8 cellular contexts compared by ENCODE assay signal in the genomic region with DNA sequence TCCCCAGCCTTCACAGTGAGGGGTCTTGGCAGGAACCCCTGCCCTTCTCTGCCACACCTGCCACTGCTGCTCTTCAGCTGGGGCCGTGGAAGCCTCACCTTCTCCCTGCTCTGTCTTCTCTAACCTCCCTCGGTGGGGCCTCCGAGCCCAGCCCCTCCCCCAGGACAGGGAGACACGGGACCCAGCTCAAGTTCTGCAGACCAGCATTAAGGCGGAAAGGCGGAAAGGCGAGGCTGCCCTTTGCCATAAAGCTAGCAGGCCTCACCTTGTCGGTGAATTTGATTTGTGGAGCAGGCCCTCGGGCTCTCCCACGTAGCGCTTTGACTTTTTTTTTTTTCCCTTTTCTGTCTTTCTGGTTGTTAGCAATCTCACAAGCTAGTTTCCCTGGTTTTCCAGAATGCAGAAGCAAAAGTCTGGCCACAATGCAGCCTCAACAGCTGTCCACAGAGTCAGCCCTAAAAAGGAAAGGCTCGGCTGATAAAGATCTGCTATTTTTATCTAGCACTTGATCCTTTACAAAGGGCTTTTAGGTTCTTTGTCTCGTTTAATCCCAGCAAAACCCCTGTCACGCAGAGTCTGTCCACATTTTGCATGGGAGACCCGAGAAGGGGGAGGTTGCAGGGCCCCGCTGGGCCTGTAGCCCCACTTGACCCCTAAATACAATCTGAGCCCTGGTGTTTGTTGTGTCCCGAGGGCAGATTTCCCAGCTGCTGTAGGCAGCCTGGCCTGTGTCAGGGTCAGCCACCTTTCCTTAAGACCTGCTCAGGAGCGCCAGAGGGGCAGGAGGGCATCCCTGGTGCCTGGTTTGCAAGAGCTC. TPM values are rescaled to one million over a fixed set of nuclear protein-coding genes. Genes with fewer than 3 reads are reported as not detected.
DNase-seq lines count a peak whose midpoint lies in the region; ATAC-seq and TF ChIP-seq lines count a peak whose summit lies in the region.

No MANE protein-coding gene starts in this region.

- H3K4me2 ChIP-seq in OCI-LY7 (ENCODE audit: low read length), result no peak overlapping the region

- WGBS in transverse colon (ENCODE audit: low coverage in 1 of 2), 2 donors, result 35% methylated on average over 18 of the region's 18 CpGs; no CpG with 5 or more reads in 1 of the 2 donors

- no peaks in the 10 kb centered on the region; the same call in 1 of the 2 replicates for H4K20me1 ChIP-seq in OCI-LY7 (ENCODE audit: insufficient read depth, low read length)

- peaks cover 50 to 98% (median 91%) of the 10 kb centered on the region in 4 donors for H3K4me1 ChIP-seq in transverse colon
- peaks cover 19% of the 10 kb centered on the region for H3K4me1 ChIP-seq in OCI-LY7 (ENCODE audit: insufficient read depth, low read length, poor library complexity, severe bottlenecking)

- ATAC-seq in activated CD8-positive, alpha-beta T cell treated with anti-CD3 and anti-CD28 coated beads, Interleukin-2, amount 10 ng/mL, durations not matched to agents 7 days and 5 days, result no peak
- ATAC-seq in activated CD8-positive, alpha-beta T cell treated with anti-CD3 and anti-CD28 coated beads for 36 hours, result no peak
- no peak for ATAC-seq in T-cell (replicated peaks in 1 of 4)

- H3K9me3 ChIP-seq in transverse colon (no peaks in the 10 kb centered on the region), OCI-LY7 (ENCODE audit: low read length) (no peaks in the 10 kb centered on the region)

- H2AFZ ChIP-seq in OCI-LY7 (ENCODE audit: low read length), result no peak overlapping the region

- POLR2A ChIA-PET in activated CD8-positive, alpha-beta T cell treated with anti-CD3 and anti-CD28 coated beads, Interleukin-2, amount 10 ng/mL, durations not matched to agents 7 days and 5 days (lab: Charles Lee), result interaction anchor here (0.6 to 1.2 kb wide), 3 partner anchors 43 to 594 kb away, joined by 3 to 6 read pairs (median 3); partner anchors contain the start of gene NCL
- POLR2A ChIA-PET in activated CD8-positive, alpha-beta T cell treated with anti-CD3 and anti-CD28 coated beads for 36 hours (lab: Charles Lee), result interaction anchor here (0.6 to 1.7 kb wide), 2 partner anchors 19 to 78 kb away, joined by 3 to 4 read pairs; no protein-coding TSS in a partner anchor
- POLR2A ChIA-PET in T-cell (lab: Charles Lee), result no interaction called here
- POLR2A ChIA-PET in OCI-LY7 (lab: Charles Lee), result interaction anchor here (0.5 to 0.7 kb wide), 2 partner anchors 60 to 715 kb away, joined by 3 read pairs; no protein-coding TSS in a partner anchor

- H3K4me3 ChIP-seq in transverse colon, result peak overlapping the region in 2 of 4 donors; percentile 4 to 96
- H3K4me3 ChIP-seq in OCI-LY7 (ENCODE audit: low read depth, low read length, poor library complexity, severe bottlenecking), result no peak overlapping the region

- H3K36me3 ChIP-seq in transverse colon (peaks cover 0 to under 1% (median 0%) of the 10 kb centered on the region in 4 donors), OCI-LY7 (ENCODE audit: insufficient read depth, low read length) (no peaks in the 10 kb centered on the region)

- BruUV-seq in OCI-LY7 (replicated peaks; lab: Mats Ljungman, UMichigan), result no TSS peak

- no peaks in the 10 kb centered on the region for H3K9me2 ChIP-seq in OCI-LY7 (ENCODE audit: insufficient read depth, low read length)

- peaks cover 15% of the 10 kb centered on the region for H3K36me3 Mint-ChIP-seq in activated CD8-positive, alpha-beta T cell treated with anti-CD3 and anti-CD28 coated beads, Interleukin-2, amount 10 ng/mL, durations not matched to agents 7 days and 5 days (ENCODE audit: low read depth)
- no peaks in the 10 kb centered on the region for H3K36me3 Mint-ChIP-seq in activated CD8-positive, alpha-beta T cell treated with anti-CD3 and anti-CD28 coated beads for 36 hours (ENCODE audit: low read depth)
- no peaks in the 10 kb centered on the region for H3K36me3 Mint-ChIP-seq in T-cell

- no peak overlapping the region for H3K4me3 Mint-ChIP-seq in activated CD8-positive, alpha-beta T cell treated with anti-CD3 and anti-CD28 coated beads, Interleukin-2, amount 10 ng/mL, durations not matched to agents 7 days and 5 days
- H3K4me3 Mint-ChIP-seq in activated CD8-positive, alpha-beta T cell treated with anti-CD3 and anti-CD28 coated beads for 36 hours, result no peak overlapping the region
- no peak overlapping the region for H3K4me3 Mint-ChIP-seq in T-cell

- intact Hi-C loops in activated CD8-positive, alpha-beta T cell treated with anti-CD3 and anti-CD28 coated beads for 36 hours (cut with micrococcal nuclease), result no loop called here
- intact Hi-C loops in transverse colon (cut with DNase I; ENCODE audit: low total_unique reads), result no loop called here
- intact Hi-C loops in OCI-LY7 (cut with micrococcal nuclease; ENCODE audit: unreplicated experiment), result no loop called here

- H3K27ac ChIP-seq in transverse colon (peak overlapping the region; percentile 93 to 96 (median 95)), OCI-LY7 (ENCODE audit: low read depth, low read length, poor library complexity, severe bottlenecking) (no peak overlapping the region)

- no peak overlapping the region for H3K27ac Mint-ChIP-seq in activated CD8-positive, alpha-beta T cell treated with anti-CD3 and anti-CD28 coated beads, Interleukin-2, amount 10 ng/mL, durations not matched to agents 7 days and 5 days
- no peak overlapping the region for H3K27ac Mint-ChIP-seq in activated CD8-positive, alpha-beta T cell treated with anti-CD3 and anti-CD28 coated beads for 36 hours
- H3K27ac Mint-ChIP-seq in T-cell, result no peak overlapping the region

- no peak for TF ChIP-seq CTCF in activated CD8-positive, alpha-beta T cell treated with anti-CD3 and anti-CD28 coated beads for 36 hours (IDR thresholded peaks at IDR 0.05)
- no peak for TF ChIP-seq CTCF in transverse colon (IDR thresholded peaks at IDR 0.05)
- no peak for TF ChIP-seq CTCF in OCI-LY7 (conservative IDR thresholded peaks at IDR 0.05; ENCODE audit: low read length)

- no peaks in the 10 kb centered on the region for H3K27me3 Mint-ChIP-seq in activated CD8-positive, alpha-beta T cell treated with anti-CD3 and anti-CD28 coated beads, Interleukin-2, amount 10 ng/mL, durations not matched to agents 7 days and 5 days (ENCODE audit: low read depth)
- H3K27me3 Mint-ChIP-seq in activated CD8-positive, alpha-beta T cell treated with anti-CD3 and anti-CD28 coated beads for 36 hours, result no peaks in the 10 kb centered on the region
- no peaks in the 10 kb centered on the region for H3K27me3 Mint-ChIP-seq in T-cell

- peaks cover 63% of the 10 kb centered on the region for H3K4me1 Mint-ChIP-seq in activated CD8-positive, alpha-beta T cell treated with anti-CD3 and anti-CD28 coated beads, Interleukin-2, amount 10 ng/mL, durations not matched to agents 7 days and 5 days (ENCODE audit: low read depth)
- H3K4me1 Mint-ChIP-seq in activated CD8-positive, alpha-beta T cell treated with anti-CD3 and anti-CD28 coated beads for 36 hours (ENCODE audit: low read depth), result peaks cover 52% of the 10 kb centered on the region
- H3K4me1 Mint-ChIP-seq in T-cell, result peaks cover 38 to 52% (median 45%) of the 10 kb centered on the region in 3 donors

- no peaks in the 10 kb centered on the region for H3K79me2 ChIP-seq in OCI-LY7 (ENCODE audit: insufficient read depth, low read depth, low read length)

- CTCF ChIA-PET in activated CD8-positive, alpha-beta T cell treated with anti-CD3 and anti-CD28 coated beads, Interleukin-2, amount 10 ng/mL, durations not matched to agents 7 days and 5 days (lab: Charles Lee), result interaction anchor here (1.1 kb wide), 1 partner anchor 117 kb away, joined by 3 read pairs; no protein-coding TSS in a partner anchor
- CTCF ChIA-PET in activated CD8-positive, alpha-beta T cell treated with anti-CD3 and anti-CD28 coated beads for 36 hours (lab: Charles Lee), result interaction anchor here (1.3 to 1.5 kb wide), 3 partner anchors 23 to 116 kb away, joined by 4 to 7 read pairs (median 4); no protein-coding TSS in a partner anchor
- CTCF ChIA-PET in T-cell (lab: Charles Lee) (interaction anchor here in 1 of 2 donors (0.6 to 0.7 kb wide), 2 partner anchors 31 to 174 kb away, joined by 4 read pairs; no protein-coding TSS in a partner anchor), OCI-LY7 (lab: Charles Lee; ENCODE audit: unreplicated experiment) (no interaction called here)

- TF ChIP-seq POLR2A in transverse colon (IDR thresholded peaks at IDR 0.05), result no peak

- H3K27me3 ChIP-seq in transverse colon, result no peaks in the 10 kb centered on the region

- in situ Hi-C loops in transverse colon (cut with MboI; ENCODE audit: low pct_ligation_motif_present in 1 of 4, low pct_unique_long_range_greater_than_20kb in 1 of 4, low sequenced_read_pairs in 3 of 4), result no loop called here

- peak; percentile 15 for DNase-seq in activated CD8-positive, alpha-beta T cell treated with anti-CD3 and anti-CD28 coated beads, Interleukin-2, amount 10 ng/mL, durations not matched to agents 7 days and 5 days
- DNase-seq in activated CD8-positive, alpha-beta T cell treated with anti-CD3 and anti-CD28 coated beads for 36 hours, result no peak
- DNase-seq in SKM-1 treated with dmso at 0.1 percent for 144 hours (lab: John Stamatoyannopoulos, UW; ENCODE audit: unreplicated experiment) (peak; percentile 19), medulla oblongata (ENCODE audit: extremely low spot score) (peak; percentile 50), transverse colon (peak; percentile 77), T-cell (no peak), NCI-H2107 treated with DMSO at 0.1 percent for 48 hours (lab: John Stamatoyannopoulos, UW; ENCODE audit: unreplicated experiment) (no peak), OCI-LY7 (ENCODE audit: low spot score) (no peak)

- no peaks in the 10 kb centered on the region for H3K9me3 Mint-ChIP-seq in activated CD8-positive, alpha-beta T cell treated with anti-CD3 and anti-CD28 coated beads, Interleukin-2, amount 10 ng/mL, durations not matched to agents 7 days and 5 days (ENCODE audit: insufficient read depth)
- H3K9me3 Mint-ChIP-seq in activated CD8-positive, alpha-beta T cell treated with anti-CD3 and anti-CD28 coated beads for 36 hours, result no peaks in the 10 kb centered on the region
- H3K9me3 Mint-ChIP-seq in T-cell, result no peaks in the 10 kb centered on the region

- TF ChIP-seq EP300 in transverse colon (IDR thresholded peaks at IDR 0.05; ENCODE audit: low read depth), result no peak

RNA-seq across cellular contexts. Expression of gene ITM2C, which starts 6.0 kb away (rescaled TPM):
- total RNA-seq in activated CD8-positive, alpha-beta T cell treated with anti-CD3 and anti-CD28 coated beads, Interleukin-2, amount 10 ng/mL, durations not matched to agents 7 days and 5 days, result 10 to 100 TPM; 77.2 to 79.5 TPM
- total RNA-seq in activated CD8-positive, alpha-beta T cell treated with anti-CD3 and anti-CD28 coated beads for 36 hours, result 10 to 100 TPM; 43.2 to 43.4 TPM
- total RNA-seq in transverse colon (1,000 to 10,000 TPM in 3 of 4 donors, 100 to 1,000 TPM in 1; 911 to 2,535 (median 1,776) TPM), T-cell (10 to 100 TPM; 21.9 to 41.2 (median 34.8) TPM), OCI-LY7 (2022) (not detected in 2 replicates)
- total RNA-seq in OCI-LY7 (2014; rRNA removed; shearing (Covaris generic)), result not detected in 2 replicates

RNA-seq across cellular contexts. Expression of gene GPR55, which starts 54.3 kb away (rescaled TPM):
- total RNA-seq in activated CD8-positive, alpha-beta T cell treated with anti-CD3 and anti-CD28 coated beads, Interleukin-2, amount 10 ng/mL, durations not matched to agents 7 days and 5 days, result 10 to 100 TPM; 12.3 to 12.5 TPM
- 1 to 10 TPM; 5.0 to 5.3 TPM for total RNA-seq in activated CD8-positive, alpha-beta T cell treated with anti-CD3 and anti-CD28 coated beads for 36 hours
- 10 to 100 TPM in 1 of 4 donors, 1 to 10 TPM in 2, under 1 TPM in 1; 0.40 to 16.1 (median 2.0) TPM for total RNA-seq in transverse colon
- total RNA-seq in T-cell, result 10 to 100 TPM in 2 of 5 donors, 1 to 10 TPM in 3; 2.7 to 15.5 (median 7.8) TPM
- 0.22 TPM in 1 of 2 replicates, not detected in the other for total RNA-seq in OCI-LY7 (2014; rRNA removed; shearing (Covaris generic))
- total RNA-seq in OCI-LY7 (2022), result not detected in 2 replicates

Comparison
In these comparisons a context has a peak if more than half of its experiments do, and no peak if none do; other contexts are left out.
1. DNase-seq: peak in activated CD8-positive, alpha-beta T cell treated with anti-CD3 and anti-CD28 coated beads, Interleukin-2, amount 10 ng/mL, durations not matched to agents 7 days and 5 days (single experiment), SKM-1 treated with dmso at 0.1 percent for 144 hours (single experiment), medulla oblongata (single experiment) and transverse colon (single experiment); none in activated CD8-positive, alpha-beta T cell treated with anti-CD3 and anti-CD28 coated beads for 36 hours (single experiment), T-cell (0 of 34), NCI-H2107 treated with DMSO at 0.1 percent for 48 hours (single experiment) and OCI-LY7 (single experiment).
2. RNA of gene ITM2C, which starts 6.0 kb away (total RNA-seq): 911 to 2,535 TPM in transverse colon, 77.2 to 79.5 TPM in activated CD8-positive, alpha-beta T cell treated with anti-CD3 and anti-CD28 coated beads, Interleukin-2, amount 10 ng/mL, durations not matched to agents 7 days and 5 days, 43.2 to 43.4 TPM in activated CD8-positive, alpha-beta T cell treated with anti-CD3 and anti-CD28 coated beads for 36 hours and 21.9 to 41.2 TPM in T-cell; not detected in OCI-LY7; every median in the first group is over 10 times any median in the second.
3. POLR2A ChIA-PET loops: an anchor here in activated CD8-positive, alpha-beta T cell treated with anti-CD3 and anti-CD28 coated beads, Interleukin-2, amount 10 ng/mL, durations not matched to agents 7 days and 5 days (0.6 to 1.2 kb wide), activated CD8-positive, alpha-beta T cell treated with anti-CD3 and anti-CD28 coated beads for 36 hours (0.6 to 1.7 kb wide) and OCI-LY7 (0.5 to 0.7 kb wide); none called in T-cell.